In the genomic region with DNA sequence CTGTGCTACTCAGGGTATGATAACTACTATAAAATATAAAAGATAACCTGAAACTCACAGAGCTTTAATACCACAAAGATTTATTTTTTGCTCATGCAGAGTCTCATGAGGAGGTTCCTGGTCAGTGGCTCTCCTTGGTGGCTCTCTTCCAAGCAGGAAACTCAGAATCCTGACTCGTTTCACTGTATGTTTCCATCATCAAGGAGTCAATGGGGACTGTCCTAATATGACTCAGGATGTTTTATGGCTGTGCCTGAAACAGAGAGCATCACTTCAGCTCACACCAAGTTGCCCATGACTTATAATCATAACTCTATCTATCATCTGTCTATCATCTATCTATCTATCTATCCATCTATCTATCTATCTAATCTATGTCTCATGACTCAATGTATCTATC, we compare ENCODE assay signal across 19 cellular contexts.
"Had no signal": no experiment of that assay in that cellular context is flagged by ENCODE, and none has a peak within 500 bp of the region (broad histone marks: within the 10 kb centered on the region; RNA-seq: fewer than 3 reads in every experiment).

No MANE protein-coding gene starts in this region.

- H3K27ac ChIP-seq: dorsolateral prefrontal cortex, hepatocyte, parathyroid adenoma, prostate gland, right lobe of liver, tibial artery, upper lobe of left lung, vagina had no signal

- H2AFZ ChIP-seq: hepatocyte, parathyroid adenoma had no signal

- DNase-seq: cortex of kidney; dorsolateral prefrontal cortex; effector CD8-positive, alpha-beta T cell; foreskin fibroblast; head of caudate nucleus; mammary epithelial cell; naive thymus-derived CD4-positive, alpha-beta T cell; nephron progenitor cell; retina; right lobe of liver; stimulated activated CD4-positive, alpha-beta T cell treated with anti-CD3 and anti-CD28 coated beads, Interleukin-4, amount 100 ng/mL, for 1 hour; stimulated activated CD8-positive, alpha-beta memory T cell treated with anti-CD3 and anti-CD28 coated beads, Interleukin-4, amount 100 ng/mL, for 48 hours; stimulated activated naive CD8-positive, alpha-beta T cell treated with anti-CD3 and anti-CD28 coated beads, Interleukin-15, Interleukin-2, amounts not matched to agents 100 U/mL and 50 U/mL, for 24 hours; tibial artery; upper lobe of left lung had no signal

- H3K79me2 ChIP-seq: hepatocyte, parathyroid adenoma had no signal

- H3K4me3 ChIP-seq: dorsolateral prefrontal cortex, hepatocyte, prostate gland, right lobe of liver, tibial artery, upper lobe of left lung, vagina had no signal

- H3K36me3 ChIP-seq: prostate gland, right lobe of liver, tibial artery, upper lobe of left lung, vagina had no signal

- H3K4me1 ChIP-seq: parathyroid adenoma, prostate gland, right lobe of liver, tibial artery, upper lobe of left lung, vagina had no signal

- H3K9ac ChIP-seq: parathyroid adenoma had no signal

- H3K4me2 ChIP-seq: hepatocyte had no signal

- H3K27me3 ChIP-seq: dorsolateral prefrontal cortex, hepatocyte, right lobe of liver, tibial artery, upper lobe of left lung, vagina had no signal

- H3K9me3 ChIP-seq: prostate gland, right lobe of liver, tibial artery, upper lobe of left lung, vagina had no signal
